ENCODE assay signal across 21 cellular contexts in the genomic region with DNA sequence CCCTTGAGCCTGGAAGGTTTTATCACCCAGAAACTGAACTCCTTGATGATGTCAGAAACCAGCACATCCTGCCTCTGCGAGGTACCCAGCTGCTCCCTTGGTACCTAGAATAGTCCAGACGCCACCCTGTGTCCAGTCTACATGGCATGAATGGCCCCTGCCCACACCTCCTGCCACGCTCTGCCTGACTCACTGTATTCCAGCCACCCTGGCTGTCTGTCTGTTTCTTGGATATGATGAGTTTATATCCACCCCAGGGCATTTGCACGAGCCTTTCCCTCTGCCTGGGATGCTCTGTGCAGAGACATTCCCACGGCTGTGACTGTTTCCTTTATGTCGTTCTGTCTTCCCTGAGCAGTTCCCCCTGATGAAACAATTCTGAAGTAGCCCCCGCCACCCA.
DNase-seq lines count a peak whose midpoint lies in the region; ATAC-seq, FAIRE-seq and TF ChIP-seq lines count a peak whose summit lies in the region.
"Had no signal": no experiment of that assay in that cellular context is flagged by ENCODE, and none has a peak within 500 bp of the region (broad histone marks: within the 10 kb centered on the region; RNA-seq: fewer than 3 reads in every experiment).

No MANE protein-coding gene starts in this region.

- H3K9me1 ChIP-seq in K562 (ENCODE audit: control insufficient read depth, insufficient read depth, low read length): no peaks in the 10 kb centered on the region

- H3K9me3 Mint-ChIP-seq in MCF 10A (ENCODE audit: unreplicated experiment): no peaks in the 10 kb centered on the region
- H3K9me3 Mint-ChIP-seq: GM23338 had no signal

- H3K4me3 Mint-ChIP-seq in MCF 10A (ENCODE audit: unreplicated experiment): no peak overlapping the region
- H3K4me3 Mint-ChIP-seq: GM23338 had no signal

- H4K20me1 ChIP-seq in K562 (replicated peaks; ENCODE audit: control insufficient read depth, insufficient read depth, low read length): 0 out of 2 replicates have a peak, but pooled peaks cover 8% of the 10 kb centered on the region

- H2AFZ ChIP-seq in K562 (ENCODE audit: low read depth, low read length): no peak overlapping the region
- H2AFZ ChIP-seq: GM23338 had no signal

- BruUV-seq in MCF 10A (replicated peaks; lab: Mats Ljungman, UMichigan) (no TSS peak), K562 (replicated peaks; lab: Mats Ljungman, UMichigan) (no TSS peak)

- no peaks in the 10 kb centered on the region for H3K36me3 ChIP-seq in breast epithelium
- H3K36me3 ChIP-seq in K562 (ENCODE audit: control insufficient read depth, insufficient read depth, low read length): no peaks in the 10 kb centered on the region
- H3K36me3 ChIP-seq in vagina: peaks cover 0 to 5% of the 10 kb centered on the region in 2 donors

- CTCF ChIA-PET in MCF 10A (lab: Yijun Ruan, JAX) (interaction anchor here (0.5 kb wide), 1 partner anchor 82 kb away, joined by 3 read pairs; no protein-coding TSS in a partner anchor), K562 (lab: Yijun Ruan, JAX; ENCODE audit: low intra/inter-chr PET ratio) (no interaction called here)

- H3K27ac ChIP-seq in breast epithelium (no peak overlapping the region), K562 (ENCODE audit: extremely low read depth, low read depth, low read length) (no peak overlapping the region), vagina (peak overlapping the region; percentile 44)
- H3K27ac ChIP-seq: 22Rv1 had no signal

- POLR2A ChIA-PET in MCF 10A (lab: Yijun Ruan, JAX) (no interaction called here), K562 (lab: Yijun Ruan, JAX) (no interaction called here)

- H3K27me3 ChIP-seq in breast epithelium (no peaks in the 10 kb centered on the region), K562 (ENCODE audit: control insufficient read depth in 2 of 2, insufficient read depth in 2 of 2, low read length in 2 of 2) (peaks cover 27 to 31% of the 10 kb centered on the region in 2 experiments), vagina (no peaks in the 10 kb centered on the region)

- DNase-seq in MCF 10A (ENCODE audit: unreplicated experiment): peak; percentile 54
- no peak for DNase-seq in breast epithelium (ENCODE audit: low spot score in 2 of 2)
- peak; percentile 9 for DNase-seq in NCI-H226
- no peak for DNase-seq in K562 (ENCODE audit: extremely low read depth in 1 of 4, low spot score in 3 of 4)
- no peak for DNase-seq in vagina (ENCODE audit: extremely low spot score in 2 of 2)
- no peak for DNase-seq in activated CD4-positive, alpha-beta T cell treated with anti-CD3 and anti-CD28 coated beads for 1 hour
- no peak for DNase-seq in activated CD4-positive, CD25-positive, alpha-beta regulatory T cell (lab: John Stamatoyannopoulos, UW)
- DNase-seq: Caco-2; NCI-H1048; NCI-H146; NCI-H345; NCI-H526 treated with DMSO at 0.1 percent for 48 hours; NK-92 treated with Interleukin-12 subunit alpha and Interleukin-12 subunit beta, amount 100 ng/mL, for 24 hours; OCI-M1; SIG-M5 had no signal

- TF ChIP-seq POLR2A in breast epithelium (IDR thresholded peaks at IDR 0.05): no peak
- TF ChIP-seq POLR2A in K562 (conservative IDR thresholded peaks at IDR 0.05): no peak
- TF ChIP-seq POLR2A in vagina (IDR thresholded peaks at IDR 0.05): no peak

- intact Hi-C loops in MCF 10A (cut with micrococcal nuclease): no loop called here
- intact Hi-C loops in breast epithelium (cut with DNase I; ENCODE audit: low total_unique reads): loop anchor here (2.0 kb wide), 1 partner anchor 196 kb away; no protein-coding TSS in a partner anchor
- intact Hi-C loops in K562 (cut with micrococcal nuclease): no loop called here
- intact Hi-C loops in vagina (cut with DNase I): no loop called here

- H3K27ac Mint-ChIP-seq in MCF 10A (ENCODE audit: low read depth, unreplicated experiment): no peak overlapping the region
- H3K27ac Mint-ChIP-seq: GM23338 had no signal

- no peaks in the 10 kb centered on the region for H3K4me1 ChIP-seq in breast epithelium
- H3K4me1 ChIP-seq in K562 (replicated peaks in 1 of 2; ENCODE audit: control insufficient read depth in 2 of 2, insufficient read depth in 2 of 2, low read length in 2 of 2): peaks cover 15 to 35% of the 10 kb centered on the region in 2 experiments
- peaks cover 16% of the 10 kb centered on the region for H3K4me1 ChIP-seq in vagina
- H3K4me1 ChIP-seq: Caco-2 had no signal

- H3K4me3 ChIP-seq in breast epithelium (no peak overlapping the region), K562 (no peak overlapping the region), vagina (no peak overlapping the region)
- H3K4me3 ChIP-seq: GM23338 had no signal

- no peak for TF ChIP-seq CTCF in MCF 10A (IDR thresholded peaks at IDR 0.05; ENCODE audit: unreplicated experiment)
- TF ChIP-seq CTCF in breast epithelium (IDR thresholded peaks at IDR 0.05): no peak
- no peak for TF ChIP-seq CTCF in K562 (IDR thresholded peaks at IDR 0.05 in 2 of 3, conservative IDR thresholded peaks at IDR 0.05 in 1 of 3; ENCODE audit: insufficient read depth in 2 of 3, low read depth in 1 of 3, low read length in 3 of 3)
- TF ChIP-seq CTCF in vagina (IDR thresholded peaks at IDR 0.05): no peak

- no peaks in the 10 kb centered on the region for H3K36me3 Mint-ChIP-seq in MCF 10A (ENCODE audit: insufficient read depth, unreplicated experiment)

- H3K4me1 Mint-ChIP-seq in MCF 10A (ENCODE audit: insufficient read depth, unreplicated experiment): peaks cover 6% of the 10 kb centered on the region

- no peaks in the 10 kb centered on the region for H3K79me2 ChIP-seq in K562 (ENCODE audit: control insufficient read depth, insufficient read depth, low read length)

- ATAC-seq in K562 (no peak), GM21381 (IDR thresholded peaks at IDR 0.05; ENCODE audit: unreplicated experiment) (no peak)
- ATAC-seq: GM23338 had no signal

- FAIRE-seq in K562 (lab: Jason Lieb, UNC): no peak
- FAIRE-seq: G401.6, GM12892, GM19239 had no signal

- no peak for TF ChIP-seq RAD21 in K562 (CRISPR knock-in tag; conservative IDR thresholded peaks at IDR 0.05 in 1 of 2, IDR thresholded peaks at IDR 0.05 in 1 of 2)

- H3K4me2 ChIP-seq in K562 (ENCODE audit: insufficient read depth, low read length): no peak overlapping the region
- H3K4me2 ChIP-seq: GM23338 had no signal

- H3K27me3 Mint-ChIP-seq in MCF 10A (ENCODE audit: insufficient read depth, unreplicated experiment): no peaks in the 10 kb centered on the region

- in situ Hi-C loops in K562 (cut with MboI): no loop called here

- TF ChIP-seq EP300 in K562 (IDR thresholded peaks at IDR 0.05; ENCODE audit: low read length): no peak

- WGBS in K562 (ENCODE audit: insufficient coverage, low coverage, missing lambda C conversion rate): 17% methylated on average over 7 of the region's 7 CpGs

- no peaks in the 10 kb centered on the region for H3K9me3 ChIP-seq in breast epithelium
- H3K9me3 ChIP-seq in K562 (replicated peaks; ENCODE audit: control insufficient read depth, insufficient read depth, low read depth, low read length): no peaks in the 10 kb centered on the region
- no peaks in the 10 kb centered on the region for H3K9me3 ChIP-seq in vagina
- H3K9me3 ChIP-seq: Caco-2 had no signal

- H3K9ac ChIP-seq in K562 (ENCODE audit: insufficient read depth in 1 of 2, low read depth in 2 of 2, low read length in 2 of 2): no peak overlapping the region

TF ChIP-seq in K562, 482 proteins besides CTCF, POLR2A, EP300 and RAD21:
- TF ChIP-seq USF1 (CRISPR knock-in tag; IDR thresholded peaks at IDR 0.05) (no peak), ZMIZ1 (IDR thresholded peaks at IDR 0.05; ENCODE audit: low read depth in 2 of 2, low read length in 2 of 2) (no peak), TAF1 (IDR thresholded peaks at IDR 0.05; ENCODE audit: control insufficient read depth, extremely low read depth, insufficient read depth, low read length, severe bottlenecking) (no peak), ZNF507 (tag; conservative IDR thresholded peaks at IDR 0.05) (no peak), CHD2 (IDR thresholded peaks at IDR 0.05; ENCODE audit: low read depth, low read length) (no peak), RCOR1 (IDR thresholded peaks at IDR 0.05; ENCODE audit: borderline replicate concordance in 1 of 2, low read depth in 2 of 2, low read length in 2 of 2) (peak in 1 of 2 experiments; percentile 13; a peak in 1 of 4 replicates), CCNT2 (IDR thresholded peaks at IDR 0.05; ENCODE audit: borderline replicate concordance, extremely low read depth, insufficient read length, low read depth, low read length) (no peak), SMARCA5 (IDR thresholded peaks at IDR 0.05) (no peak), RBM25 (IDR thresholded peaks at IDR 0.05; ENCODE audit: low read depth, low read length, severe bottlenecking) (peak; percentile 61), ZNF75A (CRISPR knock-in tag; IDR thresholded peaks at IDR 0.05) (no peak), CAMTA2 (CRISPR knock-in tag; conservative IDR thresholded peaks at IDR 0.05) (no peak)

Comparison
In these comparisons a context has a peak if more than half of its experiments do, and no peak if none do; other contexts are left out.
1. DNase-seq: peak in MCF 10A (single experiment) and NCI-H226 (single experiment); none in breast epithelium (0 of 2), K562 (0 of 4), vagina (0 of 2), activated CD4-positive, alpha-beta T cell treated with anti-CD3 and anti-CD28 coated beads for 1 hour (single experiment) and activated CD4-positive, CD25-positive, alpha-beta regulatory T cell (0 of 4).